ENCODE assay signal across 27 cellular contexts in the genomic region with DNA sequence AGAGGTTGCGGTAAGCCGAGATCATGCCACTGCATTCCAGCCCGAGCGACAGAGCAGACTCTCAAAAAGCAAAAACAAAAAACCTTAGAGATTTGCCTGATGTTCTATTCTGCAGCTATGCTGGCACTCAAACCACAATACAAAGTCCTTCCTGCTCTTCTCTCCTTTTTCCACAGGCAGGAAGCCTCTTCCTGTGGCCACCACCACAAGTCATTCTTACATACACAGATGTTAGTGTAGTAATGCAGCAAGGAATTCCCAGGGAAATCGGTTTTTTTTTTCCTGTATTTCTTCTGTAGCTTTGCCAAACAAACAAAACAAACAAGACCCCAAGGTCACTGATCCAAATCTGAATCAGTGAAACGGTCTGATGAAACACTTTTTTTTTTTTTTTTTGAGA.
A peak's percentile ranks its signal among the peaks of the same experiment; 100 is the strongest.
DNase-seq lines count a peak whose midpoint lies in the region; ATAC-seq and TF ChIP-seq lines count a peak whose summit lies in the region.
"Had no signal": no experiment of that assay in that cellular context is flagged by ENCODE, and none has a peak within 500 bp of the region (broad histone marks: within the 10 kb centered on the region; RNA-seq: fewer than 3 reads in every experiment).

No MANE protein-coding gene starts in this region.

- H3K4me3 ChIP-seq in fibroblast of mammary gland (ENCODE audit: control insufficient read depth, low read depth, low read length), result no peak overlapping the region
- H3K4me3 ChIP-seq: left ventricle myocardium inferior, pancreas, spleen, thoracic aorta had no signal

- DNase-seq in ELR (ENCODE audit: low read depth), result peak; percentile 29
- peak; percentile 22 for DNase-seq in UCSD-AML1 (lab: John Stamatoyannopoulos, UW; ENCODE audit: unreplicated experiment)
- peak; percentile 4 for DNase-seq in fibroblast of mammary gland (ENCODE audit: low read depth)
- peak; percentile 23 for DNase-seq in myocyte (ENCODE audit: low read depth)
- DNase-seq in NCI-H774 (lab: John Stamatoyannopoulos, UW), result no peak
- DNase-seq in NCI-H1930 (lab: John Stamatoyannopoulos, UW), result no peak
- DNase-seq in medulla oblongata (ENCODE audit: extremely low spot score), result no peak
- DNase-seq: activated CD4-positive, alpha-beta memory T cell treated with anti-CD3 and anti-CD28 coated beads for 36 hours; activated CD4-positive, alpha-beta T cell treated with anti-CD3 and anti-CD28 coated beads for 1 hour; activated naive CD4-positive, alpha-beta T cell treated with anti-CD3 and anti-CD28 coated beads for 36 hours; amniotic stem cell; CD4-positive, alpha-beta T cell; DND-41; GOT3; KG1; left ventricle myocardium inferior; MM.1S; natural killer cell; NCI-H2029 treated with DMSO at 0.1 percent for 48 hours; NCI-H524 treated with DMSO at 0.1 percent for 48 hours; OCI-M1; pancreas; spleen; stimulated activated CD4-positive, alpha-beta T cell treated with anti-CD3 and anti-CD28 coated beads, Interleukin-2, amount 100 ng/mL, for 24 hours; stimulated activated naive CD8-positive, alpha-beta T cell treated with anti-CD3 and anti-CD28 coated beads, Interleukin-15, amount 100 ng/mL, for 72 hours had no signal

- TF ChIP-seq CTCF in fibroblast of mammary gland (conservative IDR thresholded peaks at IDR 0.05; ENCODE audit: control insufficient read depth, insufficient read depth, low read depth, low read length), result no peak

- ATAC-seq in HG02884 (IDR thresholded peaks at IDR 0.05; ENCODE audit: unreplicated experiment), result no peak
- ATAC-seq: natural killer cell; pancreas; stimulated activated naive CD8-positive, alpha-beta T cell treated with anti-CD3 and anti-CD28 coated beads, Interleukin-15, amount 100 ng/mL, for 72 hours had no signal

Comparison
In these comparisons a context has a peak if more than half of its experiments do, and no peak if none do; other contexts are left out.
1. DNase-seq: peak in ELR (single experiment), UCSD-AML1 (single experiment), fibroblast of mammary gland (single experiment) and myocyte (single experiment); none in NCI-H774 (single experiment), NCI-H1930 (0 of 2) and medulla oblongata (single experiment).